In genomic region chr5:12367973-12368372, GRCh38 we compare ENCODE assay signal across 2 cellular contexts.
"Had no signal": no experiment of that assay in that cellular context is flagged by ENCODE, and none has a peak within 500 bp of the region (broad histone marks: within the 10 kb centered on the region; RNA-seq: fewer than 3 reads in every experiment).

No MANE protein-coding gene starts in this region.

- H3K4me3 ChIP-seq: GM12878 had no signal

- DNase-seq: GDM1 had no signal
